1 cellular context compared by ENCODE assay signal in genomic region chr5:1001406-1002270, GRCh38.
TF ChIP-seq lines count a peak whose summit lies in the region.

No MANE protein-coding gene starts in this region.

TF ChIP-seq in GM12878, 131 proteins besides CTCF, POLR2A, EP300 and RAD21 (continued from another document):
- TF ChIP-seq PBX3 (IDR thresholded peaks at IDR 0.05; ENCODE audit: insufficient replicate concordance, low read depth, low read length), result no peak
- no peak for TF ChIP-seq RB1 (IDR thresholded peaks at IDR 0.05; ENCODE audit: borderline replicate concordance)
- no peak for TF ChIP-seq PRDM15 (CRISPR knock-in tag; IDR thresholded peaks at IDR 0.05)
- TF ChIP-seq RAD51 (IDR thresholded peaks at IDR 0.05), result no peak
- TF ChIP-seq CBX3 (IDR thresholded peaks at IDR 0.05; ENCODE audit: borderline replicate concordance, low read depth), result no peak
- no peak for TF ChIP-seq MLLT1 (IDR thresholded peaks at IDR 0.05)
- no peak for TF ChIP-seq LARP7 (IDR thresholded peaks at IDR 0.05)
- TF ChIP-seq ZBTB40 (IDR thresholded peaks at IDR 0.05; ENCODE audit: borderline replicate concordance), result no peak
- TF ChIP-seq IKZF1 (conservative IDR thresholded peaks at IDR 0.05), result no peak
